8 cellular contexts compared by ENCODE assay signal in genomic region chr14:64549805-64550538, GRCh38. TPM values are rescaled to one million over a fixed set of nuclear protein-coding genes. Genes with fewer than 3 reads are reported as not detected.
DNase-seq lines count a peak whose midpoint lies in the region; ATAC-seq, FAIRE-seq and TF ChIP-seq lines count a peak whose summit lies in the region.

Gene PPP1R36, plus strand, starts transcription at chr14:64549961. Its CDS starts 37 bp downstream, at chr14:64549998.

- H3K79me2 ChIP-seq in H1 (ENCODE audit: control insufficient read depth in 1 of 2, insufficient read depth in 2 of 2, low read length in 2 of 2), result 0 out of 4 replicates have a peak, but pooled peaks cover 0 to 3% of the 10 kb centered on the region in 2 experiments

- H3K4me3 Mint-ChIP-seq in WTC11, result peak within 1 kb of the TSS; percentile 62

- peak within 1 kb of the TSS; percentile 83 to 99 for H3K4me2 ChIP-seq in H1 (ENCODE audit: insufficient read depth in 1 of 2, low read depth in 2 of 2, low read length in 2 of 2)

- WGBS in H1 (ENCODE audit: extremely low coverage in 1 of 2, insufficient coverage in 1 of 2, insufficient read length in 1 of 2, insufficient replicate concordance in 2 of 2, low coverage in 1 of 2, low lambda C conversion rate in 2 of 2, missing lambda C conversion rate in 1 of 2), 2 experiments, result 4% methylated on average over 49 of the region's 50 CpGs; no CpG with 5 or more reads in 1 of the 2 experiments

- H3K27me3 Mint-ChIP-seq in WTC11 (ENCODE audit: low read depth), result peaks cover 31% of the 10 kb centered on the region

- H3K36me3 Mint-ChIP-seq in WTC11, result no peaks in the 10 kb centered on the region; the same call in 1 of the 2 replicates

- peaks cover 1 to 10% (median 7%) of the 10 kb centered on the region in 4 experiments; a peak in 6 of 7 replicates for H3K27me3 ChIP-seq in H1 (replicated peaks in 1 of 4; ENCODE audit: control insufficient read depth in 3 of 4, extremely low read depth in 1 of 4, insufficient read depth in 3 of 4, low read length in 3 of 4)
- no peaks in the 10 kb centered on the region for H3K27me3 ChIP-seq in muscle layer of colon (ENCODE audit: control insufficient read depth in 1 of 2, insufficient read depth in 2 of 2, low read length in 2 of 2)
- no peaks in the 10 kb centered on the region for H3K27me3 ChIP-seq in thoracic aorta (replicated peaks; ENCODE audit: insufficient read depth)

- peak within 1 kb of the TSS; percentile 77; the same call in 1 of the 2 replicates for H2BK15ac ChIP-seq in H1 (ENCODE audit: low read length)

- H3K4me1 ChIP-seq in H1 (replicated peaks in 1 of 4; ENCODE audit: control insufficient read depth in 3 of 4, insufficient read depth in 4 of 4, low read length in 3 of 4) (peaks cover 0 to 10% (median 4%) of the 10 kb centered on the region in 4 experiments; a peak in 6 of 7 replicates), muscle layer of colon (ENCODE audit: insufficient read depth, low read length) (peaks cover 13% of the 10 kb centered on the region), thoracic aorta (ENCODE audit: control insufficient read depth in 1 of 2, low read depth in 2 of 2) (peaks cover 0 to 14% of the 10 kb centered on the region in 2 donors)

- ATAC-seq in WTC11 (peak; percentile 89), thoracic aorta (ENCODE audit: insufficient number of reproducible peaks, low FRiP score, low read depth) (peak; percentile 43), HG03045 (IDR thresholded peaks at IDR 0.05; ENCODE audit: unreplicated experiment) (no peak)

- peak within 1 kb of the TSS; percentile 71 for H3K4ac ChIP-seq in H1 (replicated peaks; ENCODE audit: insufficient read length, low read depth, low read length)

- peaks cover 4% of the 10 kb centered on the region; the same call in 1 of the 2 replicates for H3K23me2 ChIP-seq in H1 (ENCODE audit: low read depth, low read length)

- no peaks in the 10 kb centered on the region for H3K9me3 ChIP-seq in KOPT-K1 (ENCODE audit: insufficient read depth, low read length, poor library complexity, severe bottlenecking)
- H3K9me3 ChIP-seq in H1 (ENCODE audit: insufficient read depth in 2 of 2, low read depth in 1 of 2, low read length in 1 of 2), result no peaks in the 10 kb centered on the region
- no peaks in the 10 kb centered on the region for H3K9me3 ChIP-seq in muscle layer of colon (ENCODE audit: low read length)
- H3K9me3 ChIP-seq in thoracic aorta, result no peaks in the 10 kb centered on the region

- no peaks in the 10 kb centered on the region; the same call in 1 of the 2 replicates for H3K79me1 ChIP-seq in H1 (ENCODE audit: low read depth, low read length)

- POLR2A ChIA-PET in WTC11 (lab: Charles Lee) (interaction anchor here (1.0 kb wide), 1 partner anchor 10 kb away, joined by 3 read pairs; the partner anchor contains the start of gene HSPA2), H1 (lab: Charles Lee; ENCODE audit: partially characterized antibody) (interaction anchor here (0.7 to 1.9 kb wide), 5 partner anchors 8 to 154 kb away, joined by 3 to 9 read pairs (median 6); partner anchors contain the start of genes HSPA2, PLEKHG3 and ZBTB1)

- H3K56ac ChIP-seq in H1 (replicated peaks; ENCODE audit: insufficient read length, low read depth, low read length), result peak within 1 kb of the TSS; percentile 60

- H2AFZ ChIP-seq in H1 (ENCODE audit: low read length), result peak within 1 kb of the TSS; percentile 77

- TF ChIP-seq CTCF in WTC11 (IDR thresholded peaks at IDR 0.05), result no peak
- no peak for TF ChIP-seq CTCF in H1 (IDR thresholded peaks at IDR 0.05; ENCODE audit: control extremely low read depth in 1 of 3, insufficient read depth in 1 of 3, low read depth in 1 of 3, low read length in 3 of 3)
- TF ChIP-seq CTCF in thoracic aorta (IDR thresholded peaks at IDR 0.05), result no peak

- H2BK20ac ChIP-seq in H1 (ENCODE audit: low read length), result peak within 1 kb of the TSS; percentile 50; the same call in 1 of the 2 replicates

- peak within 1 kb of the TSS; percentile 82; the same call in 1 of the 2 replicates for H3K18ac ChIP-seq in H1 (ENCODE audit: extremely low read depth, low read length)

- peak within 1 kb of the TSS; percentile 1 for H3K27ac ChIP-seq in KOPT-K1 (ENCODE audit: low read depth, low read length, poor library complexity, severe bottlenecking)
- no peak within 1 kb of the TSS for H3K27ac ChIP-seq in H1 (ENCODE audit: low read depth, low read length)
- peak within 1 kb of the TSS; percentile 43 for H3K27ac ChIP-seq in muscle layer of colon (ENCODE audit: low read depth, low read length)
- H3K27ac ChIP-seq in thoracic aorta, result no peak within 1 kb of the TSS

- H3K9ac ChIP-seq in H1 (replicated peaks in 1 of 4; ENCODE audit: extremely low read depth in 1 of 4, low read depth in 3 of 4, low read length in 3 of 4) (peak within 1 kb of the TSS in 1 of 4 experiments; percentile 6; a peak in 1 of 7 replicates), muscle layer of colon (ENCODE audit: low read length) (no peak within 1 kb of the TSS)

- peak in 1 of 2 experiments; percentile 39; a peak in 1 of 3 replicates for TF ChIP-seq POLR2A in H1 (IDR thresholded peaks at IDR 0.05; ENCODE audit: control extremely low read depth in 1 of 2, low read depth in 2 of 2, low read length in 2 of 2)

- no peak within 1 kb of the TSS for H3K14ac ChIP-seq in H1 (ENCODE audit: insufficient read length)

- peak; percentile 59 for DNase-seq in DMS153 (lab: John Stamatoyannopoulos, UW)
- DNase-seq in WTC11 (ENCODE audit: low spot score), result peak; percentile 40
- peak in 1 of 2 experiments; percentile 74 for DNase-seq in H1 (ENCODE audit: low read depth in 1 of 2, low spot score in 2 of 2)
- no peak for DNase-seq in thoracic aorta (ENCODE audit: low spot score)
- no peak for DNase-seq in SK-N-DZ (ENCODE audit: low spot score)

- no peak within 1 kb of the TSS for H2BK120ac ChIP-seq in H1 (replicated peaks; ENCODE audit: low read depth, low read length)

- no peaks in the 10 kb centered on the region for H3K36me3 ChIP-seq in KOPT-K1 (ENCODE audit: insufficient read depth, low read length)
- no peaks in the 10 kb centered on the region for H3K36me3 ChIP-seq in H1 (ENCODE audit: control insufficient read depth in 2 of 4, insufficient read depth in 4 of 4, low read length in 3 of 4)
- H3K36me3 ChIP-seq in muscle layer of colon (ENCODE audit: insufficient read depth, low read length), result no peaks in the 10 kb centered on the region
- no peaks in the 10 kb centered on the region for H3K36me3 ChIP-seq in thoracic aorta

- H4K20me1 ChIP-seq in H1 (replicated peaks in 1 of 2; ENCODE audit: control insufficient read depth in 1 of 2, insufficient read depth in 2 of 2, low read length in 2 of 2), result no peaks in the 10 kb centered on the region

- H4K91ac ChIP-seq in H1 (replicated peaks; ENCODE audit: insufficient read length, low read length), result peak within 1 kb of the TSS; percentile 66

- peak within 1 kb of the TSS; percentile 91 for H4K8ac ChIP-seq in H1 (ENCODE audit: extremely low read depth, insufficient read depth, low read length)

- TF ChIP-seq RAD21 in H1 (IDR thresholded peaks at IDR 0.05 in 1 of 2, conservative IDR thresholded peaks at IDR 0.05 in 1 of 2; ENCODE audit: low read depth in 2 of 2, low read length in 2 of 2), result 0 out of 4 replicates have a peak, but pooled peaks of 1 of the 2 experiments have one; percentile 1

- H2AK5ac ChIP-seq in H1 (ENCODE audit: low read depth, low read length), result no peak within 1 kb of the TSS

- CTCF ChIA-PET in WTC11 (lab: Charles Lee) (interaction anchor here (0.8 to 1.8 kb wide), 2 partner anchors 10 to 86 kb away, joined by 6 to 7 read pairs; partner anchors contain the start of gene HSPA2), H1 (lab: Charles Lee; ENCODE audit: partially characterized antibody) (interaction anchor here (0.6 to 2.7 kb wide), 7 partner anchors 11 to 327 kb away, joined by 3 to 14 read pairs (median 4); no protein-coding TSS in a partner anchor)

- no peak for FAIRE-seq in H1 (lab: Jason Lieb, UNC)

- peaks cover 28% of the 10 kb centered on the region for H3K4me1 Mint-ChIP-seq in WTC11

- peak within 1 kb of the TSS; percentile 35 to 64 (median 46); a peak in 7 of 8 replicates for H3K4me3 ChIP-seq in H1 (ENCODE audit: extremely low read depth in 1 of 4, insufficient read depth in 2 of 4, low read depth in 3 of 4, low read length in 4 of 4)
- peak within 1 kb of the TSS; percentile 12 to 24 for H3K4me3 ChIP-seq in muscle layer of colon (ENCODE audit: low read depth in 1 of 2, low read length in 2 of 2)
- H3K4me3 ChIP-seq in thoracic aorta, result peak within 1 kb of the TSS; percentile 66

- H2BK5ac ChIP-seq in H1 (ENCODE audit: low read depth, low read length), result no peak within 1 kb of the TSS; the same call in 1 of the 2 replicates

- TF ChIP-seq EP300 in H1 (IDR thresholded peaks at IDR 0.05; ENCODE audit: borderline replicate concordance in 1 of 2, low read depth in 2 of 2, low read length in 2 of 2), result no peak

- no peak within 1 kb of the TSS for H3K27ac Mint-ChIP-seq in WTC11

- peak within 1 kb of the TSS; percentile 69 for H2BK12ac ChIP-seq in H1 (ENCODE audit: low read depth, low read length)

- H4K5ac ChIP-seq in H1 (ENCODE audit: insufficient read length, low read depth, low read length), result peak within 1 kb of the TSS; percentile 38

- no peaks in the 10 kb centered on the region for H3K9me3 Mint-ChIP-seq in WTC11

- no peak within 1 kb of the TSS for H3K23ac ChIP-seq in H1 (ENCODE audit: insufficient read length)

TF ChIP-seq in H1, 55 proteins besides CTCF, POLR2A, EP300 and RAD21 (continues in another document):
- peak; percentile 64 for TF ChIP-seq ASH2L (IDR thresholded peaks at IDR 0.05; ENCODE audit: low read length)
- 0 out of 2 replicates have a peak, but pooled peaks have one; percentile 31 for TF ChIP-seq TAF1 (IDR thresholded peaks at IDR 0.05; ENCODE audit: low read depth, low read length)
- TF ChIP-seq NANOG (IDR thresholded peaks at IDR 0.05; ENCODE audit: insufficient read depth, low read depth, low read length, poor library complexity, severe bottlenecking), result no peak
- no peak for TF ChIP-seq TAF7 (optimal IDR thresholded peaks at IDR 0.05; ENCODE audit: borderline replicate concordance, low read depth, low read length)
- peak; percentile 95 for TF ChIP-seq KDM4A (IDR thresholded peaks at IDR 0.05; ENCODE audit: low read depth, low read length, severe bottlenecking)

RNA-seq across cellular contexts. Expression of gene PPP1R36, which starts in this region (rescaled TPM):
- 0.55 to 0.70 TPM (median 0.64 TPM) in 3 replicates for total RNA-seq in WTC11 (2021)
- total RNA-seq in H1 (2021; fragmentation: NEBNext Ultra II Directional; extraction: Animal tissue kit (Norgen Biotek cat#: 25700)), result 0.61 and 0.93 TPM in 2 replicates
- 0.25 and 0.39 TPM in 2 replicates for polyA plus RNA-seq in H1 (2011; rRNA removed)
- polyA plus RNA-seq in H1 (2011; cell fraction: cytosol; rRNA removed), result 1.0 TPM
- 0.53 TPM for polyA plus RNA-seq in H1 (2011; cell fraction: nucleus; rRNA removed)
- polyA plus RNA-seq in H1 (2012, experiment 1 of 2), result 0.57 to 0.86 TPM (median 0.72 TPM) in 4 replicates
- polyA plus RNA-seq in H1 (2012, experiment 2 of 2), result not detected
- 0.43 TPM for polyA plus RNA-seq in H1 (2013, experiment 1 of 2)
- polyA plus RNA-seq in H1 (2013, experiment 2 of 2), result 0.37 TPM
- 0.32 and 0.46 TPM in 2 replicates for polyA minus RNA-seq in H1 (2011; rRNA and poly(A)+ RNA removed)
- polyA minus RNA-seq in H1 (2011; cell fraction: cytosol; rRNA and poly(A)+ RNA removed), result not detected
- not detected for polyA minus RNA-seq in H1 (2011; cell fraction: nucleus; rRNA and poly(A)+ RNA removed)
- not detected for total RNA-seq in thoracic aorta
- polyA plus RNA-seq in SK-N-DZ (2014; cell fraction: cytosol; rRNA removed), result not detected in 2 replicates
- polyA plus RNA-seq in SK-N-DZ (2014; cell fraction: nucleus; rRNA removed), result not detected in 2 replicates

Comparison
In these comparisons a context has a peak if more than half of its experiments do, and no peak if none do; other contexts are left out.
1. Peak in DNase-seq and ATAC-seq in WTC11; RNA of the gene not detected or under 1 TPM.
2. Peak in ATAC-seq and H3K4me3 ChIP-seq in thoracic aorta; RNA of the gene not detected or under 1 TPM.
3. H3K27ac ChIP-seq: peak in KOPT-K1 (single experiment) and muscle layer of colon (single experiment); none in H1 (single experiment) and thoracic aorta (0 of 2).
4. Peak in every context shown above with its lines, with median percentiles within 50 percentile points of each other: H3K4me3 ChIP-seq.